ENCODE assay signal across 23 cellular contexts in genomic region chr1:151862604-151863003, GRCh38. TPM values are rescaled to one million over a fixed set of nuclear protein-coding genes. Genes with fewer than 3 reads are reported as not detected.
A peak's percentile ranks its signal among the peaks of the same experiment; 100 is the strongest.
DNase-seq lines count a peak whose midpoint lies in the region; ATAC-seq, FAIRE-seq and TF ChIP-seq lines count a peak whose summit lies in the region.
"Had no signal": no experiment of that assay in that cellular context is flagged by ENCODE, and none has a peak within 500 bp of the region (broad histone marks: within the 10 kb centered on the region; RNA-seq: fewer than 3 reads in every experiment).

No MANE protein-coding gene starts in this region.

- H3K18ac ChIP-seq in H1 (ENCODE audit: extremely low read depth, low read length) = no peak overlapping the region

- H3K4me3 ChIP-seq in mammary epithelial cell (replicated peaks in 1 of 3; ENCODE audit: insufficient read depth in 1 of 3, low read depth in 2 of 3, low read length in 3 of 3) (no peak overlapping the region), H1 (ENCODE audit: extremely low read depth in 1 of 4, insufficient read depth in 2 of 4, low read depth in 3 of 4, low read length in 4 of 4) (no peak overlapping the region)
- H3K4me3 ChIP-seq: BLaER1, SK-N-MC had no signal

- no peaks in the 10 kb centered on the region for H3K36me3 ChIP-seq in mammary epithelial cell (ENCODE audit: insufficient read depth, low read length)
- H3K36me3 ChIP-seq in H1 (ENCODE audit: control insufficient read depth in 2 of 4, insufficient read depth in 4 of 4, low read length in 3 of 4) = no peaks in the 10 kb centered on the region
- H3K36me3 ChIP-seq: BLaER1 had no signal

- no peak overlapping the region for H2BK20ac ChIP-seq in H1 (ENCODE audit: low read length)

- H2BK120ac ChIP-seq in H1 (replicated peaks; ENCODE audit: low read depth, low read length) = no peak overlapping the region

- in situ Hi-C loops in mammary epithelial cell (cut with MboI; ENCODE audit: low sequenced_read_pairs in 2 of 2) = no loop called here

- no peak overlapping the region for H2BK5ac ChIP-seq in H1 (ENCODE audit: low read depth, low read length)

- intact Hi-C loops in MCF 10A (cut with micrococcal nuclease) (no loop called here), mammary epithelial cell (cut with micrococcal nuclease) (no loop called here)

- no peak overlapping the region for H3K14ac ChIP-seq in H1 (ENCODE audit: insufficient read length)

- H3K23me2 ChIP-seq in H1 (ENCODE audit: low read depth, low read length) = peaks cover 2% of the 10 kb centered on the region; the same call in 1 of the 2 replicates

- ATAC-seq in GM21619 (IDR thresholded peaks at IDR 0.05; ENCODE audit: unreplicated experiment) (no peak), left lobe of liver (no peak)

- H3K23ac ChIP-seq in H1 (ENCODE audit: insufficient read length) = no peak overlapping the region

- H3K4me2 ChIP-seq in mammary epithelial cell (ENCODE audit: insufficient read depth, low read depth, low read length) = no peak overlapping the region
- no peak overlapping the region for H3K4me2 ChIP-seq in H1 (ENCODE audit: insufficient read depth in 1 of 2, low read depth in 2 of 2, low read length in 2 of 2)
- H3K4me2 ChIP-seq: BLaER1 had no signal

- H3K4ac ChIP-seq in H1 (replicated peaks; ENCODE audit: insufficient read length, low read depth, low read length) = peak overlapping the region; percentile 36

- H3K9me3 ChIP-seq in mammary epithelial cell (replicated peaks; ENCODE audit: insufficient read depth, low read length) (no peaks in the 10 kb centered on the region), H1 (ENCODE audit: insufficient read depth in 2 of 2, low read depth in 1 of 2, low read length in 1 of 2) (no peaks in the 10 kb centered on the region)
- H3K9me3 ChIP-seq: BLaER1 had no signal

- no peak overlapping the region for H2AFZ ChIP-seq in mammary epithelial cell (ENCODE audit: low read depth, low read length)
- H2AFZ ChIP-seq in H1 (ENCODE audit: low read length) = no peak overlapping the region

- POLR2A ChIA-PET in MCF 10A (lab: Yijun Ruan, JAX) (interaction anchor here (1.3 kb wide), 1 partner anchor 21 kb away, joined by 3 read pairs; no protein-coding TSS in a partner anchor), H1 (lab: Charles Lee; ENCODE audit: partially characterized antibody) (no interaction called here)

- dilution Hi-C loops in mammary epithelial cell (cut with HindIII; ENCODE audit: low sequenced_read_pairs) = no loop called here

- TF ChIP-seq CTCF in MCF 10A (IDR thresholded peaks at IDR 0.05; ENCODE audit: unreplicated experiment) = no peak
- TF ChIP-seq CTCF in mammary epithelial cell (conservative IDR thresholded peaks at IDR 0.05 in 1 of 2, IDR thresholded peaks at IDR 0.05 in 1 of 2; ENCODE audit: extremely low read depth in 1 of 2, insufficient read depth in 1 of 2, low read depth in 1 of 2, low read length in 2 of 2) = no peak
- TF ChIP-seq CTCF in H1 (IDR thresholded peaks at IDR 0.05; ENCODE audit: control extremely low read depth in 1 of 3, insufficient read depth in 1 of 3, low read depth in 1 of 3, low read length in 3 of 3) = no peak

- H3K79me2 ChIP-seq in mammary epithelial cell (ENCODE audit: insufficient read depth, low read length) = no peaks in the 10 kb centered on the region
- H3K79me2 ChIP-seq in H1 (ENCODE audit: control insufficient read depth in 1 of 2, insufficient read depth in 2 of 2, low read length in 2 of 2) = no peaks in the 10 kb centered on the region

- H3K9me3 Mint-ChIP-seq in MCF 10A (ENCODE audit: unreplicated experiment) = peaks cover 4% of the 10 kb centered on the region
- H3K9me3 Mint-ChIP-seq: CD4-positive, alpha-beta memory T cell; H9 had no signal

- H4K8ac ChIP-seq in H1 (ENCODE audit: extremely low read depth, insufficient read depth, low read length) = no peak overlapping the region

- CTCF ChIA-PET in MCF 10A (lab: Yijun Ruan, JAX) (interaction anchor here (0.6 kb wide), 1 partner anchor 128 kb away, joined by 7 read pairs; no protein-coding TSS in a partner anchor), mammary epithelial cell (lab: Charles Lee; ENCODE audit: low non-redundant PET) (no interaction called here), H1 (lab: Charles Lee; ENCODE audit: partially characterized antibody) (no interaction called here)

- no peaks in the 10 kb centered on the region for H3K27me3 Mint-ChIP-seq in MCF 10A (ENCODE audit: insufficient read depth, unreplicated experiment)

- FAIRE-seq in H1 (lab: Jason Lieb, UNC) = no peak

- TF ChIP-seq EP300 in H1 (IDR thresholded peaks at IDR 0.05; ENCODE audit: borderline replicate concordance in 1 of 2, low read depth in 2 of 2, low read length in 2 of 2) = no peak

- peaks cover 10% of the 10 kb centered on the region for H3K36me3 Mint-ChIP-seq in MCF 10A (ENCODE audit: insufficient read depth, unreplicated experiment)
- H3K36me3 Mint-ChIP-seq: CD4-positive, alpha-beta memory T cell had no signal

- H3K56ac ChIP-seq in H1 (replicated peaks; ENCODE audit: insufficient read length, low read depth, low read length) = no peak overlapping the region

- DNase-seq in MCF 10A (ENCODE audit: unreplicated experiment) (peak; percentile 60), mammary epithelial cell (no peak), SW480 (ENCODE audit: low spot score) (peak; percentile 62), H1 (ENCODE audit: low read depth in 1 of 2, low spot score in 2 of 2) (no peak), left lobe of liver (ENCODE audit: low spot score) (no peak), NCI-H2196 treated with DMSO at 0.1 percent for 48 hours (lab: John Stamatoyannopoulos, UW; ENCODE audit: unreplicated experiment) (no peak)
- DNase-seq: CD4-positive, alpha-beta memory T cell; DMS79; H9; MV-4-11; NCI-H1694 treated with DMSO at 0.1 percent for 48 hours; NCI-H2107; NCI-H526 treated with DMSO at 0.1 percent for 48 hours; NK-92 treated with Interleukin-12 subunit alpha and Interleukin-12 subunit beta, amount 100 ng/mL, for 24 hours; SHP77 had no signal

- H3K27ac Mint-ChIP-seq in MCF 10A (ENCODE audit: low read depth, unreplicated experiment) = no peak overlapping the region
- H3K27ac Mint-ChIP-seq: CD4-positive, alpha-beta memory T cell; H9 had no signal

- no peaks in the 10 kb centered on the region for H3K27me3 ChIP-seq in mammary epithelial cell (ENCODE audit: insufficient read depth, low read length)
- peaks cover 22 to 64% (median 49%) of the 10 kb centered on the region in 4 experiments for H3K27me3 ChIP-seq in H1 (replicated peaks in 1 of 4; ENCODE audit: control insufficient read depth in 3 of 4, extremely low read depth in 1 of 4, insufficient read depth in 3 of 4, low read length in 3 of 4)
- H3K27me3 ChIP-seq: BLaER1 had no signal

- H3K4me1 Mint-ChIP-seq in MCF 10A (ENCODE audit: insufficient read depth, unreplicated experiment) = peaks cover 39% of the 10 kb centered on the region
- H3K4me1 Mint-ChIP-seq: CD4-positive, alpha-beta memory T cell had no signal

- H2BK12ac ChIP-seq in H1 (ENCODE audit: low read depth, low read length) = no peak overlapping the region

- H3K9ac ChIP-seq in mammary epithelial cell (ENCODE audit: insufficient read depth, low read length) (no peak overlapping the region), H1 (replicated peaks in 1 of 4; ENCODE audit: extremely low read depth in 1 of 4, low read depth in 3 of 4, low read length in 3 of 4) (no peak overlapping the region)
- H3K9ac ChIP-seq: BLaER1 had no signal

- H3K4me1 ChIP-seq in mammary epithelial cell (ENCODE audit: insufficient read depth, low read length) (peaks cover 23% of the 10 kb centered on the region), H1 (replicated peaks in 1 of 4; ENCODE audit: control insufficient read depth in 3 of 4, insufficient read depth in 4 of 4, low read length in 3 of 4) (peaks cover 8 to 16% (median 12%) of the 10 kb centered on the region in 4 experiments)

- H4K20me1 ChIP-seq in mammary epithelial cell (ENCODE audit: insufficient read depth, low read length) = no peaks in the 10 kb centered on the region
- peaks cover 4 to 8% of the 10 kb centered on the region in 2 experiments for H4K20me1 ChIP-seq in H1 (replicated peaks in 1 of 2; ENCODE audit: control insufficient read depth in 1 of 2, insufficient read depth in 2 of 2, low read length in 2 of 2)
- H4K20me1 ChIP-seq: BLaER1 had no signal

- no peak overlapping the region for H4K91ac ChIP-seq in H1 (replicated peaks; ENCODE audit: insufficient read length, low read length)

- no peaks in the 10 kb centered on the region for H3K79me1 ChIP-seq in H1 (ENCODE audit: low read depth, low read length)

- H4K5ac ChIP-seq in H1 (ENCODE audit: insufficient read length, low read depth, low read length) = no peak overlapping the region

- TF ChIP-seq RAD21 in H1 (IDR thresholded peaks at IDR 0.05 in 1 of 2, conservative IDR thresholded peaks at IDR 0.05 in 1 of 2; ENCODE audit: low read depth in 2 of 2, low read length in 2 of 2) = no peak

- H3K4me3 Mint-ChIP-seq in MCF 10A (ENCODE audit: unreplicated experiment) = no peak overlapping the region
- H3K4me3 Mint-ChIP-seq: CD4-positive, alpha-beta memory T cell; H9 had no signal

- H3K27ac ChIP-seq in mammary epithelial cell (ENCODE audit: insufficient read depth, low read depth, low read length) (no peak overlapping the region), H1 (ENCODE audit: low read depth, low read length) (no peak overlapping the region)
- H3K27ac ChIP-seq: BLaER1, HL-60, SK-N-MC had no signal

- no peak for TF ChIP-seq POLR2A in H1 (IDR thresholded peaks at IDR 0.05; ENCODE audit: control extremely low read depth in 1 of 2, low read depth in 2 of 2, low read length in 2 of 2)

- no peak overlapping the region for H2BK15ac ChIP-seq in H1 (ENCODE audit: low read length)

- BruUV-seq in MCF 10A (replicated peaks; lab: Mats Ljungman, UMichigan) (no TSS peak), mammary epithelial cell (replicated peaks; lab: Mats Ljungman, UMichigan) (no TSS peak)

- no peak overlapping the region for H2AK5ac ChIP-seq in H1 (ENCODE audit: low read depth, low read length)

RNA-seq across cellular contexts. Expression of gene THEM5, which starts 9.1 kb away (rescaled TPM):
- total RNA-seq in MCF 10A (2022) (not detected in 2 replicates), mammary epithelial cell (not detected), left lobe of liver (not detected)
- polyA plus RNA-seq in mammary epithelial cell (not detected), H1 (2011; rRNA removed) (not detected in 2 replicates)
- not detected for polyA minus RNA-seq in mammary epithelial cell
- total RNA-seq in H1 (2021; fragmentation: NEBNext Ultra II Directional; extraction: Animal tissue kit (Norgen Biotek cat#: 25700)) = not detected in 2 replicates
- not detected for polyA plus RNA-seq in H1 (2011; cell fraction: cytosol; rRNA removed)
- polyA plus RNA-seq in H1 (2011; cell fraction: nucleus; rRNA removed) = not detected
- 0.29 to 0.50 TPM (median 0.39 TPM) in 4 replicates for polyA plus RNA-seq in H1 (2012, experiment 1 of 2)
- polyA plus RNA-seq in H1 (2012, experiment 2 of 2) = not detected
- not detected for polyA plus RNA-seq in H1 (2013, experiment 1 of 2)
- polyA plus RNA-seq in H1 (2013, experiment 2 of 2) = not detected
- polyA minus RNA-seq in H1 (2011; rRNA and poly(A)+ RNA removed) = not detected in 2 replicates
- not detected for polyA minus RNA-seq in H1 (2011; cell fraction: cytosol; rRNA and poly(A)+ RNA removed)
- polyA minus RNA-seq in H1 (2011; cell fraction: nucleus; rRNA and poly(A)+ RNA removed) = not detected
- total RNA-seq: A673; CD4-positive, alpha-beta memory T cell; H9; HT1080; LHCN-M2; OCI-LY7 had no signal

RNA-seq across cellular contexts. Expression of gene C2CD4D, which starts 23.0 kb away (rescaled TPM):
- total RNA-seq in MCF 10A (2022) (not detected in 2 replicates), mammary epithelial cell (under 1 TPM; 0.17 to 0.33 TPM), left lobe of liver (not detected)
- polyA plus RNA-seq in mammary epithelial cell (0.19 TPM), H1 (2011; rRNA removed) (0.41 and 0.60 TPM in 2 replicates)
- not detected for polyA minus RNA-seq in mammary epithelial cell
- total RNA-seq in H1 (2021; fragmentation: NEBNext Ultra II Directional; extraction: Animal tissue kit (Norgen Biotek cat#: 25700)) = 0.54 and 0.71 TPM in 2 replicates
- polyA plus RNA-seq in H1 (2011; cell fraction: cytosol; rRNA removed) = 0.58 TPM
- polyA plus RNA-seq in H1 (2011; cell fraction: nucleus; rRNA removed) = 1.00 TPM
- 0.80 to 1.0 TPM (median 0.90 TPM) in 4 replicates for polyA plus RNA-seq in H1 (2012, experiment 1 of 2)
- 0.14 TPM for polyA plus RNA-seq in H1 (2012, experiment 2 of 2)
- polyA plus RNA-seq in H1 (2013, experiment 1 of 2) = 0.30 TPM
- 0.48 TPM for polyA plus RNA-seq in H1 (2013, experiment 2 of 2)
- polyA minus RNA-seq in H1 (2011; rRNA and poly(A)+ RNA removed) = not detected in 2 replicates
- polyA minus RNA-seq in H1 (2011; cell fraction: cytosol; rRNA and poly(A)+ RNA removed) = 0.66 TPM
- polyA minus RNA-seq in H1 (2011; cell fraction: nucleus; rRNA and poly(A)+ RNA removed) = 1.6 TPM
- total RNA-seq: A673, HT1080, LHCN-M2, OCI-LY7 had no signal

RNA-seq across cellular contexts. Expression of gene RORC, which starts 31.0 kb away (rescaled TPM):
- 0.40 and 0.81 TPM in 2 replicates for total RNA-seq in MCF 10A (2022)
- under 1 TPM in 1 of 2 donors, not detected in 1; 0.33 TPM for total RNA-seq in mammary epithelial cell
- polyA plus RNA-seq in mammary epithelial cell = 0.09 TPM
- polyA minus RNA-seq in mammary epithelial cell = 0.26 TPM
- 0.52 and 0.54 TPM in 2 replicates for total RNA-seq in H1 (2021; fragmentation: NEBNext Ultra II Directional; extraction: Animal tissue kit (Norgen Biotek cat#: 25700))
- 0.44 and 0.52 TPM in 2 replicates for polyA plus RNA-seq in H1 (2011; rRNA removed)
- 0.47 TPM for polyA plus RNA-seq in H1 (2011; cell fraction: cytosol; rRNA removed)
- 0.66 TPM for polyA plus RNA-seq in H1 (2011; cell fraction: nucleus; rRNA removed)
- 0.28 to 0.44 TPM (median 0.37 TPM) in 4 replicates for polyA plus RNA-seq in H1 (2012, experiment 1 of 2)
- 0.39 TPM for polyA plus RNA-seq in H1 (2012, experiment 2 of 2)
- 0.30 TPM for polyA plus RNA-seq in H1 (2013, experiment 1 of 2)
- polyA plus RNA-seq in H1 (2013, experiment 2 of 2) = 0.28 TPM
- 0.76 and 0.90 TPM in 2 replicates for polyA minus RNA-seq in H1 (2011; rRNA and poly(A)+ RNA removed)
- 0.44 TPM for polyA minus RNA-seq in H1 (2011; cell fraction: cytosol; rRNA and poly(A)+ RNA removed)
- 1.2 TPM for polyA minus RNA-seq in H1 (2011; cell fraction: nucleus; rRNA and poly(A)+ RNA removed)
- total RNA-seq in left lobe of liver = 32.1 TPM
- total RNA-seq: A673, HT1080, LHCN-M2, OCI-LY7 had no signal

RNA-seq across cellular contexts. Expression of gene THEM4, which starts 46.7 kb away (rescaled TPM):
- total RNA-seq in MCF 10A (2022) = 27.5 and 29.1 TPM in 2 replicates
- total RNA-seq in mammary epithelial cell = 10 to 100 TPM; 15.3 to 18.8 TPM
- 16.2 TPM for polyA plus RNA-seq in mammary epithelial cell
- 10.7 TPM for polyA minus RNA-seq in mammary epithelial cell
- 8.6 and 11.2 TPM in 2 replicates for total RNA-seq in H1 (2021; fragmentation: NEBNext Ultra II Directional; extraction: Animal tissue kit (Norgen Biotek cat#: 25700))
- polyA plus RNA-seq in H1 (2011; rRNA removed) = 5.6 and 9.9 TPM in 2 replicates
- 10.7 TPM for polyA plus RNA-seq in H1 (2011; cell fraction: cytosol; rRNA removed)
- polyA plus RNA-seq in H1 (2011; cell fraction: nucleus; rRNA removed) = 7.8 TPM
- 8.3 to 11.7 TPM (median 10.2 TPM) in 4 replicates for polyA plus RNA-seq in H1 (2012, experiment 1 of 2)
- 3.9 TPM for polyA plus RNA-seq in H1 (2012, experiment 2 of 2)
- polyA plus RNA-seq in H1 (2013, experiment 1 of 2) = 18.4 TPM
- 17.3 TPM for polyA plus RNA-seq in H1 (2013, experiment 2 of 2)
- 6.0 and 7.4 TPM in 2 replicates for polyA minus RNA-seq in H1 (2011; rRNA and poly(A)+ RNA removed)
- 3.4 TPM for polyA minus RNA-seq in H1 (2011; cell fraction: cytosol; rRNA and poly(A)+ RNA removed)
- 18.2 TPM for polyA minus RNA-seq in H1 (2011; cell fraction: nucleus; rRNA and poly(A)+ RNA removed)
- 9.3 TPM for total RNA-seq in left lobe of liver

RNA-seq across cellular contexts. Expression of gene LINGO4, which starts 57.4 kb away (rescaled TPM):
- 0.10 TPM in 1 of 2 replicates, not detected in the other for total RNA-seq in MCF 10A (2022)
- not detected for total RNA-seq in mammary epithelial cell
- polyA plus RNA-seq in mammary epithelial cell = not detected
- not detected for polyA minus RNA-seq in mammary epithelial cell
- total RNA-seq in H1 (2021; fragmentation: NEBNext Ultra II Directional; extraction: Animal tissue kit (Norgen Biotek cat#: 25700)) = not detected in 2 replicates
- 0.03 TPM in 1 of 2 replicates, not detected in the other for polyA plus RNA-seq in H1 (2011; rRNA removed)
- polyA plus RNA-seq in H1 (2011; cell fraction: cytosol; rRNA removed) = not detected
- polyA plus RNA-seq in H1 (2011; cell fraction: nucleus; rRNA removed) = not detected
- polyA plus RNA-seq in H1 (2012, experiment 1 of 2) = 0.05 TPM in 1 of 4 replicates, not detected in the others
- polyA plus RNA-seq in H1 (2012, experiment 2 of 2) = not detected
- polyA plus RNA-seq in H1 (2013, experiment 1 of 2) = not detected
- polyA plus RNA-seq in H1 (2013, experiment 2 of 2) = not detected
- not detected in 2 replicates for polyA minus RNA-seq in H1 (2011; rRNA and poly(A)+ RNA removed)
- not detected for polyA minus RNA-seq in H1 (2011; cell fraction: cytosol; rRNA and poly(A)+ RNA removed)
- 0.30 TPM for polyA minus RNA-seq in H1 (2011; cell fraction: nucleus; rRNA and poly(A)+ RNA removed)
- total RNA-seq in left lobe of liver = 0.15 TPM
- total RNA-seq: A673, H9, HT1080, LHCN-M2, OCI-LY7 had no signal

Comparison
In these comparisons a context has a peak if more than half of its experiments do, and no peak if none do; other contexts are left out.
1. DNase-seq: peak in MCF 10A (single experiment) and SW480 (single experiment); none in mammary epithelial cell (single experiment), H1 (0 of 2), left lobe of liver (single experiment) and NCI-H2196 treated with DMSO at 0.1 percent for 48 hours (single experiment).
2. RNA of gene RORC, which starts 31.0 kb away (total RNA-seq): 32.1 TPM in left lobe of liver (single experiment); 0.52 to 0.54 TPM in H1, 0.40 to 0.81 TPM in MCF 10A and 0.33 TPM in mammary epithelial cell; every median in the first group is over 10 times any median in the second.